11 cellular contexts compared by ENCODE assay signal in genomic region chr1:238340989-238341388, GRCh38.
"Had no signal": no experiment of that assay in that cellular context is flagged by ENCODE, and none has a peak within 500 bp of the region (broad histone marks: within the 10 kb centered on the region; RNA-seq: fewer than 3 reads in every experiment).

No MANE protein-coding gene starts in this region.

- H3K9me3 ChIP-seq: ascending aorta, thoracic aorta had no signal

- H3K27ac Mint-ChIP-seq: activated T-helper 1 cell treated with anti-CD3 and anti-CD28 coated beads, Interleukin-12 subunit alpha, Interleukin-12 subunit beta, Interleukin-2, Interleukin-4 antibody, amounts not matched to agents 30 ng/mL and 10 ng/mL and 1 ng/mL, durations not matched to agents 14 hours and 24 hours and 36 hours; stimulated activated naive CD8-positive, alpha-beta T cell treated with anti-CD3 and anti-CD28 coated beads, Interleukin-15, Interleukin-2, amounts not matched to agents 100 ng/mL and 50 ng/mL, for 24 hours had no signal

- H3K36me3 ChIP-seq: ascending aorta, thoracic aorta had no signal

- DNase-seq: activated naive CD4-positive, alpha-beta T cell; foreskin melanocyte; stimulated activated CD4-positive, alpha-beta T cell treated with anti-CD3 and anti-CD28 coated beads, Interleukin-4, amount 100 ng/mL, for 1 hour; T-helper 9 cell had no signal

- H3K27me3 ChIP-seq: ascending aorta had no signal

- H3K4me3 Mint-ChIP-seq: activated T-helper 1 cell treated with anti-CD3 and anti-CD28 coated beads, Interleukin-12 subunit alpha, Interleukin-12 subunit beta, Interleukin-2, Interleukin-4 antibody, amounts not matched to agents 30 ng/mL and 10 ng/mL and 1 ng/mL, durations not matched to agents 14 hours and 24 hours and 36 hours; stimulated activated naive CD8-positive, alpha-beta T cell treated with anti-CD3 and anti-CD28 coated beads, Interleukin-15, Interleukin-2, amounts not matched to agents 100 ng/mL and 50 ng/mL, for 24 hours had no signal

- H3K9me3 Mint-ChIP-seq: activated T-helper 1 cell treated with anti-CD3 and anti-CD28 coated beads, Interleukin-12 subunit alpha, Interleukin-12 subunit beta, Interleukin-2, Interleukin-4 antibody, amounts not matched to agents 30 ng/mL and 10 ng/mL and 1 ng/mL, durations not matched to agents 14 hours and 24 hours and 36 hours had no signal

- H3K27ac ChIP-seq: ascending aorta, thoracic aorta, VCaP had no signal

- H3K4me1 ChIP-seq: ascending aorta had no signal

- FAIRE-seq: colon, keratinocyte had no signal

- H3K4me3 ChIP-seq: ascending aorta, thoracic aorta had no signal

- H3K27me3 Mint-ChIP-seq: stimulated activated naive CD8-positive, alpha-beta T cell treated with anti-CD3 and anti-CD28 coated beads, Interleukin-15, Interleukin-2, amounts not matched to agents 100 ng/mL and 50 ng/mL, for 24 hours had no signal
